ENCODE assay signal across 15 cellular contexts in genomic region chrX:35726176-35726575, GRCh38.
DNase-seq lines count a peak whose midpoint lies in the region; ATAC-seq and TF ChIP-seq lines count a peak whose summit lies in the region.
"Had no signal": no experiment of that assay in that cellular context is flagged by ENCODE, and none has a peak within 500 bp of the region (broad histone marks: within the 10 kb centered on the region; RNA-seq: fewer than 3 reads in every experiment).

No MANE protein-coding gene starts in this region.

- in situ Hi-C loops in Panc1 (cut with HindIII; ENCODE audit: low pct_unique_long_range_greater_than_20kb, low sequenced_read_pairs), result no loop called here

- H3K9me3 ChIP-seq in breast epithelium (peaks cover 0 to 12% of the 10 kb centered on the region in 2 donors), Panc1 (ENCODE audit: control insufficient read depth, insufficient read depth, low read depth, low read length) (no peaks in the 10 kb centered on the region), upper lobe of right lung (no peaks in the 10 kb centered on the region), esophagus muscularis mucosa (no peaks in the 10 kb centered on the region)

- peaks cover 61% of the 10 kb centered on the region for H3K27me3 Mint-ChIP-seq in MCF 10A (ENCODE audit: insufficient read depth, unreplicated experiment)
- H3K27me3 Mint-ChIP-seq: B cell; naive thymus-derived CD4-positive, alpha-beta T cell had no signal

- H3K36me3 Mint-ChIP-seq in MCF 10A (ENCODE audit: insufficient read depth, unreplicated experiment), result no peaks in the 10 kb centered on the region
- H3K36me3 Mint-ChIP-seq: naive thymus-derived CD4-positive, alpha-beta T cell had no signal

- no TSS peak for BruUV-seq in MCF 10A (replicated peaks; lab: Mats Ljungman, UMichigan)
- BruUV-seq in Panc1 (replicated peaks; lab: Mats Ljungman, UMichigan), result no TSS peak

- no peak for TF ChIP-seq EP300 in esophagus muscularis mucosa (IDR thresholded peaks at IDR 0.05)

- no peaks in the 10 kb centered on the region for H3K9me3 Mint-ChIP-seq in MCF 10A (ENCODE audit: unreplicated experiment)

- no peak overlapping the region for H3K4me3 Mint-ChIP-seq in MCF 10A (ENCODE audit: unreplicated experiment)
- H3K4me3 Mint-ChIP-seq: activated T-cell treated with anti-CD3 and anti-CD28 coated beads, Interleukin-2, amount 50 U/mL, for 72 hours; B cell; naive thymus-derived CD4-positive, alpha-beta T cell had no signal

- H3K27ac ChIP-seq in breast epithelium (no peak overlapping the region), Panc1 (ENCODE audit: low read length) (no peak overlapping the region), upper lobe of right lung (no peak overlapping the region), esophagus muscularis mucosa (replicated peaks in 1 of 4) (no peak overlapping the region)
- H3K27ac ChIP-seq: coronary artery, hepatocyte had no signal

- no peak for ATAC-seq in Panc1
- ATAC-seq in upper lobe of right lung, result no peak
- ATAC-seq in GM18517 (IDR thresholded peaks at IDR 0.05; ENCODE audit: unreplicated experiment), result no peak
- ATAC-seq: activated T-cell treated with anti-CD3 and anti-CD28 coated beads, Interleukin-2, amount 50 U/mL, for 72 hours; naive thymus-derived CD4-positive, alpha-beta T cell had no signal

- no peaks in the 10 kb centered on the region for H3K4me1 ChIP-seq in breast epithelium
- no peaks in the 10 kb centered on the region for H3K4me1 ChIP-seq in Panc1 (ENCODE audit: control insufficient read depth, insufficient read depth, low read length)
- H3K4me1 ChIP-seq in upper lobe of right lung, result no peaks in the 10 kb centered on the region
- H3K4me1 ChIP-seq in esophagus muscularis mucosa, result no peaks in the 10 kb centered on the region

- H3K4me1 Mint-ChIP-seq in MCF 10A (ENCODE audit: insufficient read depth, unreplicated experiment), result no peaks in the 10 kb centered on the region
- H3K4me1 Mint-ChIP-seq: B cell; naive thymus-derived CD4-positive, alpha-beta T cell had no signal

- intact Hi-C loops in MCF 10A (cut with micrococcal nuclease) (loop anchor here (1.0 to 5.0 kb wide), 3 partner anchors 345 to 1149 kb away; no protein-coding TSS in a partner anchor), breast epithelium (cut with DNase I; ENCODE audit: low total_unique reads) (no loop called here), Panc1 (cut with micrococcal nuclease; ENCODE audit: unreplicated experiment) (no loop called here), upper lobe of right lung (cut with DNase I) (no loop called here), esophagus muscularis mucosa (cut with DNase I) (no loop called here)

- DNase-seq in MCF 10A (ENCODE audit: unreplicated experiment) (peak; percentile 56), breast epithelium (ENCODE audit: low spot score in 2 of 2) (no peak), Panc1 (ENCODE audit: low read depth, low spot score) (no peak), epithelial cell of proximal tubule (ENCODE audit: low read depth) (no peak), upper lobe of right lung (no peak), middle frontal gyrus (ENCODE audit: extremely low spot score, low spot score) (no peak), esophagus muscularis mucosa (ENCODE audit: extremely low spot score) (no peak)
- DNase-seq: activated T-cell treated with anti-CD3 and anti-CD28 coated beads, Interleukin-2, amount 50 U/mL, for 72 hours; naive thymus-derived CD4-positive, alpha-beta T cell; NCI-H2029; T-helper 9 cell had no signal

- WGBS in esophagus muscularis mucosa, result 25% methylated on average over 2 of the region's 2 CpGs

- H3K36me3 ChIP-seq in breast epithelium (no peaks in the 10 kb centered on the region), Panc1 (ENCODE audit: control insufficient read depth, insufficient read depth, low read length) (no peaks in the 10 kb centered on the region), upper lobe of right lung (no peaks in the 10 kb centered on the region), esophagus muscularis mucosa (no peaks in the 10 kb centered on the region)

- peak; percentile 18 for TF ChIP-seq CTCF in MCF 10A (IDR thresholded peaks at IDR 0.05; ENCODE audit: unreplicated experiment)
- no peak for TF ChIP-seq CTCF in breast epithelium (IDR thresholded peaks at IDR 0.05)
- peak; percentile 22; the same call in 1 of the 2 replicates for TF ChIP-seq CTCF in Panc1 (IDR thresholded peaks at IDR 0.05)
- TF ChIP-seq CTCF in epithelial cell of proximal tubule (conservative IDR thresholded peaks at IDR 0.05; ENCODE audit: low read depth, low read length), result peak; percentile 45
- TF ChIP-seq CTCF in upper lobe of right lung (IDR thresholded peaks at IDR 0.05), result peak; percentile 12
- TF ChIP-seq CTCF in esophagus muscularis mucosa (IDR thresholded peaks at IDR 0.05), result no peak

- TF ChIP-seq POLR2A in breast epithelium (IDR thresholded peaks at IDR 0.05) (no peak), esophagus muscularis mucosa (IDR thresholded peaks at IDR 0.05; ENCODE audit: low read depth) (no peak)

- no peak overlapping the region for H3K4me3 ChIP-seq in breast epithelium
- no peak overlapping the region for H3K4me3 ChIP-seq in Panc1 (ENCODE audit: low read depth in 2 of 2, low read length in 2 of 2)
- no peak overlapping the region for H3K4me3 ChIP-seq in epithelial cell of proximal tubule (ENCODE audit: low read depth, low read length)
- no peak overlapping the region for H3K4me3 ChIP-seq in upper lobe of right lung
- no peak overlapping the region for H3K4me3 ChIP-seq in esophagus muscularis mucosa
- H3K4me3 ChIP-seq: coronary artery, hepatocyte had no signal

- H3K27ac Mint-ChIP-seq in MCF 10A (ENCODE audit: low read depth, unreplicated experiment), result no peak overlapping the region
- H3K27ac Mint-ChIP-seq: activated T-cell treated with anti-CD3 and anti-CD28 coated beads, Interleukin-2, amount 50 U/mL, for 72 hours; B cell; naive thymus-derived CD4-positive, alpha-beta T cell had no signal

- H3K27me3 ChIP-seq in breast epithelium, result peaks cover 0 to 5% of the 10 kb centered on the region in 2 donors
- no peaks in the 10 kb centered on the region for H3K27me3 ChIP-seq in Panc1 (ENCODE audit: control insufficient read depth, insufficient read depth, low read length)
- no peaks in the 10 kb centered on the region for H3K27me3 ChIP-seq in upper lobe of right lung
- H3K27me3 ChIP-seq in esophagus muscularis mucosa, result no peaks in the 10 kb centered on the region
- H3K27me3 ChIP-seq: hepatocyte had no signal

- CTCF ChIA-PET in MCF 10A (lab: Yijun Ruan, JAX), result interaction anchor here (0.6 to 2.5 kb wide), 4 partner anchors 8 to 1089 kb away, joined by 3 to 14 read pairs (median 6); no protein-coding TSS in a partner anchor
- CTCF ChIA-PET in Panc1 (lab: Charles Lee), result no interaction called here

- POLR2A ChIA-PET in MCF 10A (lab: Yijun Ruan, JAX) (no interaction called here), Panc1 (lab: Charles Lee) (no interaction called here)

Comparison
In these comparisons a context has a peak if more than half of its experiments do, and no peak if none do; other contexts are left out.
1. CTCF ChIP-seq: peak in MCF 10A (single experiment), Panc1 (single experiment), epithelial cell of proximal tubule (single experiment) and upper lobe of right lung (single experiment); none in breast epithelium (0 of 3) and esophagus muscularis mucosa (0 of 3).